ENCODE assay signal across 8 cellular contexts in genomic region chr1:113904292-113904673, GRCh38.
DNase-seq lines count a peak whose midpoint lies in the region; ATAC-seq and TF ChIP-seq lines count a peak whose summit lies in the region.

No MANE protein-coding gene starts in this region.

- H3K9me3 ChIP-seq in OCI-LY3 (ENCODE audit: insufficient read depth, low read length), result no peaks in the 10 kb centered on the region
- H3K9me3 ChIP-seq in mucosa of rectum (ENCODE audit: control insufficient read depth in 2 of 2, low read length in 2 of 2), result no peaks in the 10 kb centered on the region

- POLR2A ChIA-PET in AG04449 (lab: Yijun Ruan, JAX), result interaction anchor here (0.6 to 3.2 kb wide), 7 partner anchors 26 to 94 kb away, joined by 3 to 46 read pairs (median 3); partner anchors contain the start of genes HIPK1 and RSBN1

- peak; percentile 35 for ATAC-seq in GM18861 (IDR thresholded peaks at IDR 0.05; ENCODE audit: unreplicated experiment)
- ATAC-seq in HG03103 (IDR thresholded peaks at IDR 0.05; ENCODE audit: low read depth, unreplicated experiment), result peak; percentile 19

- H4K20me1 ChIP-seq in OCI-LY3 (ENCODE audit: insufficient read depth, low read length), result no peaks in the 10 kb centered on the region

- no peak for TF ChIP-seq CTCF in AG04449 (IDR thresholded peaks at IDR 0.05; ENCODE audit: insufficient read depth, low read length, missing control alignments)
- no peak for TF ChIP-seq CTCF in OCI-LY3 (IDR thresholded peaks at IDR 0.05; ENCODE audit: low read depth, low read length)

- H3K4me3 ChIP-seq in AG04449 (ENCODE audit: low read depth, low read length) (peak overlapping the region; percentile 94), OCI-LY3 (ENCODE audit: low read length) (peak overlapping the region; percentile 92), mucosa of rectum (ENCODE audit: low read length in 2 of 2) (peak overlapping the region; percentile 75 to 96)

- H3K27ac ChIP-seq in OCI-LY3 (ENCODE audit: low read length), result peak overlapping the region; percentile 72
- H3K27ac ChIP-seq in cingulate gyrus (ENCODE audit: low read depth, low read length), result peak overlapping the region; percentile 98
- peak overlapping the region; percentile 93 to 94 for H3K27ac ChIP-seq in mucosa of rectum (ENCODE audit: low read depth in 2 of 2, low read length in 2 of 2)

- peaks cover 35% of the 10 kb centered on the region for H3K79me2 ChIP-seq in OCI-LY3 (ENCODE audit: low read length)

- DNase-seq in AG04449 (ENCODE audit: low read depth, low spot score) (no peak), glomerular visceral epithelial cell (ENCODE audit: extremely low spot score) (no peak), pons (ENCODE audit: low spot score) (no peak)

- H3K36me3 ChIP-seq in OCI-LY3 (replicated peaks; ENCODE audit: low read depth, low read length), result peaks cover 2% of the 10 kb centered on the region
- H3K36me3 ChIP-seq in mucosa of rectum (ENCODE audit: control insufficient read depth in 2 of 2, insufficient read depth in 2 of 2, low read length in 2 of 2), result peaks cover 9 to 32% of the 10 kb centered on the region in 2 donors

- H3K27me3 ChIP-seq in OCI-LY3 (ENCODE audit: low read depth, low read length) (no peaks in the 10 kb centered on the region), mucosa of rectum (ENCODE audit: control insufficient read depth in 2 of 2, insufficient read depth in 2 of 2, low read length in 2 of 2) (no peaks in the 10 kb centered on the region)

- CTCF ChIA-PET in AG04449 (lab: Yijun Ruan, JAX), result interaction anchor here (0.7 to 2.0 kb wide), 14 partner anchors 9 to 71 kb away, joined by 3 to 19 read pairs (median 4); partner anchors contain the start of gene HIPK1

- H3K4me2 ChIP-seq in OCI-LY3 (ENCODE audit: low read length), result peak overlapping the region; percentile 94

- H2AFZ ChIP-seq in OCI-LY3 (ENCODE audit: low read depth, low read length), result peak overlapping the region; percentile 73

- peaks cover 9% of the 10 kb centered on the region for H3K4me1 ChIP-seq in OCI-LY3 (ENCODE audit: low read length)
- peaks cover 26 to 29% of the 10 kb centered on the region in 2 donors for H3K4me1 ChIP-seq in mucosa of rectum (ENCODE audit: control insufficient read depth in 2 of 2, insufficient read depth in 2 of 2, low read length in 2 of 2)

- H3K9ac ChIP-seq in OCI-LY3 (ENCODE audit: low read length) (peak overlapping the region; percentile 73), mucosa of rectum (ENCODE audit: low read depth in 1 of 2, low read length in 2 of 2) (peak overlapping the region; percentile 82 to 86)
